Comparison of ENCODE assay signal across 10 cellular contexts in the genomic region with DNA sequence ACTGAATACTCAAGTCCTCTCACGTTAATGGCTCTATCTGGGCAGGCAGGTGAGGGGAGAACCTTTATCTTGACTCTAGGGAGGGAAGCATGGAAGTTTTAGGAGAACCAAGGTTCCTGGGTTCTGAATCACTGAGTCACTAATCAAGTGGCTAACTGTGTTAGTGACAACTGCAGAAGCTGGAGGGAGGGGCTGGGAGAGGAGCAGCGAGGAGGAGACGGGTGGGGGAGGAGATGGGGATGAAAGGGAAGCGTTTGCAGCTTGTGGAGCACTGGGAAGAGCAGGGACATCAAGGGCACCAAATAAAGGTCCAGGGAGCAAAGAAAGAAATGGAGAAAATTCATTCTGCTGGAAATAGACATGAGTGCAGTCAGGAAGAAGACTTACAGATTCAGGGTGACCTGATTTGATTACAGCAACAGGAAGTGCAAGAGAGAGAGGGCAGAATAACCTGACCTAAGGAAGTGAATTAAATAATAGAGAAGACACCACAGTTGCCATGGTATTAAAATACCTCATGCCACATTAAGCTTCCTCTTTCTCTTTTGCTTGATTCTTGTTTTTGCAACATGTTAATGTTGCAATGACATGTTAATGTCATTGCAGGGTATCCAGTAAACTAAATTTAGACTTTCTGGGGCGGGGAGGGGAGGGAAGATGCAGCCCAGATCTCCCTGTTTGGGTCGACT. TPM values are rescaled to one million over a fixed set of nuclear protein-coding genes. Genes with fewer than 3 reads are reported as not detected.
DNase-seq lines count a peak whose midpoint lies in the region; ATAC-seq and TF ChIP-seq lines count a peak whose summit lies in the region.
"Had no signal": no experiment of that assay in that cellular context is flagged by ENCODE, and none has a peak within 500 bp of the region (broad histone marks: within the 10 kb centered on the region; RNA-seq: fewer than 3 reads in every experiment).

No MANE protein-coding gene starts in this region.

- H3K27ac ChIP-seq in CD8-positive, alpha-beta T cell (ENCODE audit: low read depth, low read length): no peak overlapping the region
- H3K27ac ChIP-seq in HL-60 (replicated peaks): peak overlapping the region; percentile 48

- H3K27ac Mint-ChIP-seq in CD8-positive, alpha-beta T cell: peak overlapping the region; percentile 56
- H3K27ac Mint-ChIP-seq in activated CD4-positive, alpha-beta memory T cell treated with anti-CD3 and anti-CD28 coated beads for 36 hours: peak overlapping the region; percentile 59

- peak; percentile 33 for ATAC-seq in CD8-positive, alpha-beta T cell
- ATAC-seq in GM18868 (IDR thresholded peaks at IDR 0.05; ENCODE audit: unreplicated experiment): no peak

- no peak overlapping the region for H3K4me3 Mint-ChIP-seq in CD8-positive, alpha-beta T cell
- H3K4me3 Mint-ChIP-seq in activated CD4-positive, alpha-beta memory T cell treated with anti-CD3 and anti-CD28 coated beads for 36 hours: peak overlapping the region; percentile 11

- H3K4me3 ChIP-seq in CD8-positive, alpha-beta T cell (ENCODE audit: low read depth, low read length): no peak overlapping the region
- H3K4me3 ChIP-seq in HL-60 (replicated peaks; ENCODE audit: insufficient read depth, low read length) (no peak overlapping the region), MG63 (no peak overlapping the region)
- H3K4me3 ChIP-seq: lung had no signal

- H3K27me3 Mint-ChIP-seq in CD8-positive, alpha-beta T cell (ENCODE audit: low read depth): peaks cover 7% of the 10 kb centered on the region
- no peaks in the 10 kb centered on the region for H3K27me3 Mint-ChIP-seq in activated CD4-positive, alpha-beta memory T cell treated with anti-CD3 and anti-CD28 coated beads for 36 hours

- H3K9me3 Mint-ChIP-seq in CD8-positive, alpha-beta T cell: no peaks in the 10 kb centered on the region
- H3K9me3 Mint-ChIP-seq in activated CD4-positive, alpha-beta memory T cell treated with anti-CD3 and anti-CD28 coated beads for 36 hours: no peaks in the 10 kb centered on the region

- no peak for TF ChIP-seq CTCF in CD8-positive, alpha-beta T cell (IDR thresholded peaks at IDR 0.05)
- TF ChIP-seq CTCF in HL-60 (IDR thresholded peaks at IDR 0.05; ENCODE audit: insufficient read depth, low read length): no peak

- no peaks in the 10 kb centered on the region for H3K36me3 ChIP-seq in CD8-positive, alpha-beta T cell (ENCODE audit: insufficient read depth, low read length)
- no peaks in the 10 kb centered on the region for H3K36me3 ChIP-seq in MG63

- intact Hi-C loops in CD8-positive, alpha-beta T cell (cut with DNase I, micrococcal nuclease): no loop called here
- intact Hi-C loops in activated CD4-positive, alpha-beta memory T cell treated with anti-CD3 and anti-CD28 coated beads for 36 hours (cut with micrococcal nuclease): no loop called here

- CTCF ChIA-PET in CD8-positive, alpha-beta T cell (lab: Charles Lee): no interaction called here
- CTCF ChIA-PET in activated CD4-positive, alpha-beta memory T cell treated with anti-CD3 and anti-CD28 coated beads for 36 hours (lab: Charles Lee): interaction anchor here (1.2 kb wide), 2 partner anchors 42 to 97 kb away, joined by 3 read pairs; no protein-coding TSS in a partner anchor

- no peaks in the 10 kb centered on the region for H3K9me3 ChIP-seq in CD8-positive, alpha-beta T cell (ENCODE audit: low read length)
- no peaks in the 10 kb centered on the region for H3K9me3 ChIP-seq in MG63

- H3K4me1 ChIP-seq in CD8-positive, alpha-beta T cell (ENCODE audit: insufficient read depth, low read length): peaks cover 13% of the 10 kb centered on the region

- peaks cover 4% of the 10 kb centered on the region for H3K36me3 Mint-ChIP-seq in CD8-positive, alpha-beta T cell
- peaks cover 2% of the 10 kb centered on the region for H3K36me3 Mint-ChIP-seq in activated CD4-positive, alpha-beta memory T cell treated with anti-CD3 and anti-CD28 coated beads for 36 hours

- no peak for DNase-seq in CD8-positive, alpha-beta T cell
- DNase-seq in HL-60 (ENCODE audit: low read depth in 1 of 2, low spot score in 1 of 2) (peak; percentile 81 to 88), myocyte (ENCODE audit: low read depth) (peak; percentile 78), HK-2 (ENCODE audit: unreplicated experiment) (no peak), MG63 (no peak)
- peak; percentile 22 for DNase-seq in activated CD4-positive, alpha-beta memory T cell treated with anti-CD3 and anti-CD28 coated beads for 36 hours
- DNase-seq in stimulated activated CD8-positive, alpha-beta memory T cell treated with anti-CD3 and anti-CD28 coated beads, Interleukin-4, amount 100 ng/mL, for 48 hours: no peak
- DNase-seq: SHP77 treated with DMSO at 0.1 percent for 48 hours had no signal

- peaks cover 24% of the 10 kb centered on the region for H3K4me1 Mint-ChIP-seq in CD8-positive, alpha-beta T cell (ENCODE audit: low read depth)
- peaks cover 47% of the 10 kb centered on the region for H3K4me1 Mint-ChIP-seq in activated CD4-positive, alpha-beta memory T cell treated with anti-CD3 and anti-CD28 coated beads for 36 hours (ENCODE audit: low read depth)

- POLR2A ChIA-PET in CD8-positive, alpha-beta T cell (lab: Charles Lee): interaction anchor here (0.7 to 1.5 kb wide), 2 partner anchors 106 to 591 kb away, joined by 3 read pairs; no protein-coding TSS in a partner anchor
- POLR2A ChIA-PET in activated CD4-positive, alpha-beta memory T cell treated with anti-CD3 and anti-CD28 coated beads for 36 hours (lab: Charles Lee): interaction anchor here (0.6 kb wide), 2 partner anchors 30 to 491 kb away, joined by 3 to 5 read pairs; no protein-coding TSS in a partner anchor

- no peaks in the 10 kb centered on the region for H3K27me3 ChIP-seq in CD8-positive, alpha-beta T cell (ENCODE audit: insufficient read depth, low read length)
- H3K27me3 ChIP-seq in HL-60 (ENCODE audit: insufficient read depth, poor library complexity, severe bottlenecking) (no peaks in the 10 kb centered on the region), MG63 (no peaks in the 10 kb centered on the region)

RNA-seq across cellular contexts. Expression of a gene that starts 4.5 kb away (rescaled TPM):
- 10 to 100 TPM in 1 of 2 experiments, 1 to 10 TPM in 1; 9.5 to 10.3 TPM for total RNA-seq in CD8-positive, alpha-beta T cell
- 10 to 100 TPM; 15.0 to 16.6 TPM for total RNA-seq in activated CD4-positive, alpha-beta memory T cell treated with anti-CD3 and anti-CD28 coated beads for 36 hours
- total RNA-seq in myocyte: 411 and 456 TPM in 2 replicates
- polyA plus RNA-seq in myocyte (2012): 116 TPM
- total RNA-seq in MG63 (2014; rRNA removed; shearing (Covaris generic); ENCODE audit: low replicate concordance): 23.0 and 28.2 TPM in 2 replicates

Comparison
In these comparisons a context has a peak if more than half of its experiments do, and no peak if none do; other contexts are left out.
1. DNase-seq: peak in HL-60 (2 of 2), activated CD4-positive, alpha-beta memory T cell treated with anti-CD3 and anti-CD28 coated beads for 36 hours (single experiment) and myocyte (single experiment); none in CD8-positive, alpha-beta T cell (0 of 7), HK-2 (single experiment), stimulated activated CD8-positive, alpha-beta memory T cell treated with anti-CD3 and anti-CD28 coated beads, Interleukin-4, amount 100 ng/mL, for 48 hours (single experiment) and MG63 (single experiment).
2. RNA of a gene that starts 4.5 kb away (total RNA-seq): 411 to 456 TPM in myocyte; 23.0 to 28.2 TPM in MG63, 15.0 to 16.6 TPM in activated CD4-positive, alpha-beta memory T cell treated with anti-CD3 and anti-CD28 coated beads for 36 hours and 9.5 to 10.3 TPM in CD8-positive, alpha-beta T cell; every median in the first group is over 10 times any median in the second.